Comparison of ENCODE assay signal across 8 cellular contexts in the genomic region with DNA sequence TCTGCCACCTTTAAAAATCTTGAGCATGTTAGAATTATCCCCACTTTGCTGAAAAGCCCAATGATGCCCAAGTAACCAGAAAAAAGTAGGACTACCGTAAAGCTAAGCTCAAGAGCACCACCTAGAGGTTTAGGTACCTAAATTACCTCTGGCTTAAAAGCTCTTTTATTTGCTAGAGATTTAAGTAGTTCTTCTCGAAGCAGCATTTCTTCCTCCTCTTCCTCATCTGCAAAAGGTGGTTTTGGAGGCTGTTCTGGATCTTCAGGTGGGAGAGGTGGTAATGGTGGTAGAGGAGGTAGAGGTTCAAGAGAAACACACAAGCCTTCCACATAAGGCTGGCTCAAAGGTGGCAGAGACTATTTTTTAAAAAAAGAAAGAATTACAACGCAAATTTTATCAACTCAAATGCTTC. TPM values are rescaled to one million over a fixed set of nuclear protein-coding genes. Genes with fewer than 3 reads are reported as not detected.
DNase-seq lines count a peak whose midpoint lies in the region; ATAC-seq and TF ChIP-seq lines count a peak whose summit lies in the region.

No MANE protein-coding gene starts in this region.

- intact Hi-C loops in A673 (cut with micrococcal nuclease; ENCODE audit: unreplicated experiment) (loop anchor here (2.0 to 5.0 kb wide), 3 partner anchors 111 to 419 kb away; no protein-coding TSS in a partner anchor), sigmoid colon (cut with DNase I) (loop anchor here (5.0 kb wide), 1 partner anchor 219 kb away; no protein-coding TSS in a partner anchor)
- intact Hi-C loops in activated T-helper 1 cell treated with anti-CD3 and anti-CD28 coated beads, Interleukin-12 subunit alpha, Interleukin-12 subunit beta, Interleukin-2, Interleukin-4 antibody, amounts not matched to agents 30 ng/mL and 10 ng/mL and 1 ng/mL, durations not matched to agents 14 hours and 24 hours and 36 hours (cut with micrococcal nuclease), result loop anchor here (1.0 to 2.0 kb wide), 4 partner anchors 10 to 221 kb away; a partner anchor contains a TSS

- BruUV-seq in A673 (replicated peaks; lab: Mats Ljungman, UMichigan), result no TSS peak

- TF ChIP-seq CTCF in A673 (conservative IDR thresholded peaks at IDR 0.05; ENCODE audit: low read depth, low read length) (peak; percentile 87), sigmoid colon (IDR thresholded peaks at IDR 0.05) (peak in 3 of 4 experiments; percentile 35 to 66 (median 51))

- peaks cover 3% of the 10 kb centered on the region for H3K4me1 ChIP-seq in A673 (ENCODE audit: insufficient read depth, low read length, poor library complexity, severe bottlenecking)
- H3K4me1 ChIP-seq in sigmoid colon, result no peaks in the 10 kb centered on the region

- H3K27ac Mint-ChIP-seq in activated T-helper 1 cell treated with anti-CD3 and anti-CD28 coated beads, Interleukin-12 subunit alpha, Interleukin-12 subunit beta, Interleukin-2, Interleukin-4 antibody, amounts not matched to agents 30 ng/mL and 10 ng/mL and 1 ng/mL, durations not matched to agents 14 hours and 24 hours and 36 hours, result peak overlapping the region; percentile 6

- H3K27me3 Mint-ChIP-seq in activated T-helper 1 cell treated with anti-CD3 and anti-CD28 coated beads, Interleukin-12 subunit alpha, Interleukin-12 subunit beta, Interleukin-2, Interleukin-4 antibody, amounts not matched to agents 30 ng/mL and 10 ng/mL and 1 ng/mL, durations not matched to agents 14 hours and 24 hours and 36 hours (ENCODE audit: insufficient read depth), result no peaks in the 10 kb centered on the region

- no peak overlapping the region for H3K4me3 ChIP-seq in A673 (ENCODE audit: low read depth, low read length, poor library complexity, severe bottlenecking)
- no peak overlapping the region for H3K4me3 ChIP-seq in sigmoid colon

- H3K36me3 ChIP-seq in A673 (ENCODE audit: insufficient read depth, low read length, poor library complexity, severe bottlenecking) (peaks cover 86% of the 10 kb centered on the region), sigmoid colon (peaks cover 4 to 94% (median 42%) of the 10 kb centered on the region in 4 donors)

- no peaks in the 10 kb centered on the region for H3K9me3 ChIP-seq in A673 (ENCODE audit: low read depth, low read length, poor library complexity, severe bottlenecking)
- no peaks in the 10 kb centered on the region for H3K9me3 ChIP-seq in sigmoid colon

- H3K27me3 ChIP-seq in A673 (replicated peaks; ENCODE audit: insufficient read depth, low read depth, low read length, poor library complexity), result no peaks in the 10 kb centered on the region
- no peaks in the 10 kb centered on the region for H3K27me3 ChIP-seq in sigmoid colon

- peak; percentile 50 for ATAC-seq in HG02981 (IDR thresholded peaks at IDR 0.05; ENCODE audit: unreplicated experiment)
- ATAC-seq in HG02571 (IDR thresholded peaks at IDR 0.05; ENCODE audit: unreplicated experiment), result no peak

- peaks cover 49% of the 10 kb centered on the region for H3K36me3 Mint-ChIP-seq in activated T-helper 1 cell treated with anti-CD3 and anti-CD28 coated beads, Interleukin-12 subunit alpha, Interleukin-12 subunit beta, Interleukin-2, Interleukin-4 antibody, amounts not matched to agents 30 ng/mL and 10 ng/mL and 1 ng/mL, durations not matched to agents 14 hours and 24 hours and 36 hours (ENCODE audit: low read depth)

- POLR2A ChIA-PET in A673 (lab: Charles Lee; ENCODE audit: low non-redundant PET), result interaction anchor here (0.6 to 1.0 kb wide), 2 partner anchors 12 to 50 kb away, joined by 3 to 11 read pairs; no protein-coding TSS in a partner anchor

- CTCF ChIA-PET in A673 (lab: Charles Lee), result interaction anchor here (0.7 to 1.6 kb wide), 6 partner anchors 9 to 419 kb away, joined by 3 to 9 read pairs (median 4); no protein-coding TSS in a partner anchor

- no peak for TF ChIP-seq EP300 in sigmoid colon (IDR thresholded peaks at IDR 0.05)

- no peaks in the 10 kb centered on the region for H3K9me3 Mint-ChIP-seq in activated T-helper 1 cell treated with anti-CD3 and anti-CD28 coated beads, Interleukin-12 subunit alpha, Interleukin-12 subunit beta, Interleukin-2, Interleukin-4 antibody, amounts not matched to agents 30 ng/mL and 10 ng/mL and 1 ng/mL, durations not matched to agents 14 hours and 24 hours and 36 hours

- WGBS in sigmoid colon, 2 donors, result 23 to 34% methylated on average over 3 of the region's 3 CpGs

- H3K4me3 Mint-ChIP-seq in activated T-helper 1 cell treated with anti-CD3 and anti-CD28 coated beads, Interleukin-12 subunit alpha, Interleukin-12 subunit beta, Interleukin-2, Interleukin-4 antibody, amounts not matched to agents 30 ng/mL and 10 ng/mL and 1 ng/mL, durations not matched to agents 14 hours and 24 hours and 36 hours, result no peak overlapping the region

- peaks cover 18% of the 10 kb centered on the region for H3K4me1 Mint-ChIP-seq in activated T-helper 1 cell treated with anti-CD3 and anti-CD28 coated beads, Interleukin-12 subunit alpha, Interleukin-12 subunit beta, Interleukin-2, Interleukin-4 antibody, amounts not matched to agents 30 ng/mL and 10 ng/mL and 1 ng/mL, durations not matched to agents 14 hours and 24 hours and 36 hours (ENCODE audit: low read depth)

- H3K27ac ChIP-seq in A673 (ENCODE audit: low read depth, low read length, poor library complexity, severe bottlenecking), result no peak overlapping the region
- no peak overlapping the region for H3K27ac ChIP-seq in sigmoid colon

- TF ChIP-seq POLR2A in sigmoid colon (IDR thresholded peaks at IDR 0.05), result no peak

- DNase-seq in A673 (ENCODE audit: low spot score) (peak; percentile 86), GM04504 (ENCODE audit: low read depth) (peak; percentile 21), NCI-H345 treated with DMSO at 0.1 percent for 48 hours (lab: John Stamatoyannopoulos, UW; ENCODE audit: unreplicated experiment) (peak; percentile 35), glomerular visceral epithelial cell (ENCODE audit: extremely low spot score) (peak; percentile 56), sigmoid colon (no peak)
- no peak for DNase-seq in activated T-helper 1 cell treated with anti-CD3 and anti-CD28 coated beads, Interleukin-12 subunit alpha, Interleukin-12 subunit beta, Interleukin-2, Interleukin-4 antibody, amounts not matched to agents 30 ng/mL and 10 ng/mL and 1 ng/mL, durations not matched to agents 14 hours and 24 hours and 36 hours (ENCODE audit: low spot score)

RNA-seq across cellular contexts. Expression of a gene that starts 26.9 kb away (rescaled TPM):
- total RNA-seq in A673 (2021) (48.7 and 55.9 TPM in 2 replicates), sigmoid colon (10 to 100 TPM; 38.7 to 87.8 (median 52.3) TPM)
- total RNA-seq in activated T-helper 1 cell treated with anti-CD3 and anti-CD28 coated beads, Interleukin-12 subunit alpha, Interleukin-12 subunit beta, Interleukin-2, Interleukin-4 antibody, amounts not matched to agents 30 ng/mL and 10 ng/mL and 1 ng/mL, durations not matched to agents 14 hours and 24 hours and 36 hours, result 57.7 and 58.6 TPM in 2 replicates
- 10 to 100 TPM in 1 of 3 donors, 1 to 10 TPM in 2; 3.0 to 19.9 (median 4.8) TPM for polyA plus RNA-seq in sigmoid colon

RNA-seq across cellular contexts. Expression of a gene that starts 27.4 kb away (rescaled TPM):
- total RNA-seq in A673 (2021) (7.7 TPM in 2 replicates), sigmoid colon (1 to 10 TPM; 3.1 to 5.5 (median 4.4) TPM)
- 5.7 and 5.9 TPM in 2 replicates for total RNA-seq in activated T-helper 1 cell treated with anti-CD3 and anti-CD28 coated beads, Interleukin-12 subunit alpha, Interleukin-12 subunit beta, Interleukin-2, Interleukin-4 antibody, amounts not matched to agents 30 ng/mL and 10 ng/mL and 1 ng/mL, durations not matched to agents 14 hours and 24 hours and 36 hours
- 1 to 10 TPM; 3.5 to 5.1 (median 4.2) TPM for polyA plus RNA-seq in sigmoid colon

RNA-seq across cellular contexts. Expression of a gene that starts 49.2 kb away (rescaled TPM):
- total RNA-seq in A673 (2021), result 52.6 and 56.3 TPM in 2 replicates
- total RNA-seq in activated T-helper 1 cell treated with anti-CD3 and anti-CD28 coated beads, Interleukin-12 subunit alpha, Interleukin-12 subunit beta, Interleukin-2, Interleukin-4 antibody, amounts not matched to agents 30 ng/mL and 10 ng/mL and 1 ng/mL, durations not matched to agents 14 hours and 24 hours and 36 hours, result 10.6 and 11.3 TPM in 2 replicates
- total RNA-seq in sigmoid colon, result 10 to 100 TPM; 10.7 to 23.5 (median 12.7) TPM
- polyA plus RNA-seq in sigmoid colon, result 10 to 100 TPM in 1 of 3 donors, 1 to 10 TPM in 2; 3.6 to 20.3 (median 4.9) TPM

Comparison
In these comparisons a context has a peak if more than half of its experiments do, and no peak if none do; other contexts are left out.
1. DNase-seq: peak in A673 (single experiment), GM04504 (single experiment), NCI-H345 treated with DMSO at 0.1 percent for 48 hours (single experiment) and glomerular visceral epithelial cell (single experiment); none in activated T-helper 1 cell treated with anti-CD3 and anti-CD28 coated beads, Interleukin-12 subunit alpha, Interleukin-12 subunit beta, Interleukin-2, Interleukin-4 antibody, amounts not matched to agents 30 ng/mL and 10 ng/mL and 1 ng/mL, durations not matched to agents 14 hours and 24 hours and 36 hours (single experiment) and sigmoid colon (single experiment).